8 cellular contexts compared by ENCODE assay signal in genomic region chr17:47694818-47695663, GRCh38. TPM values are rescaled to one million over a fixed set of nuclear protein-coding genes. Genes with fewer than 3 reads are reported as not detected.
DNase-seq lines count a peak whose midpoint lies in the region; ATAC-seq, FAIRE-seq and TF ChIP-seq lines count a peak whose summit lies in the region.

No MANE protein-coding gene starts in this region.

- H3K9me3 ChIP-seq in A673 (ENCODE audit: low read depth, low read length, poor library complexity, severe bottlenecking), result no peaks in the 10 kb centered on the region
- no peaks in the 10 kb centered on the region for H3K9me3 ChIP-seq in colonic mucosa

- H3K36me3 Mint-ChIP-seq in activated B cell treated with CpG ODN at 0.5 μM for 24 hours (ENCODE audit: low read depth), result no peaks in the 10 kb centered on the region

- DNase-seq in A673 (ENCODE audit: low spot score) (peak; percentile 51), HTR-8/SVneo (ENCODE audit: insufficient read length, low spot score) (peak; percentile 74), activated B cell treated with CpG ODN at 0.5 μM for 24 hours (peak; percentile 52), colonic mucosa (peak; percentile 41), lower leg skin (ENCODE audit: low spot score in 2 of 2) (peak; percentile 36 to 93), NCI-H187 treated with DMSO at 0.1 percent for 48 hours (lab: John Stamatoyannopoulos, UW) (no peak)
- DNase-seq in stimulated activated CD4-positive, alpha-beta T cell treated with anti-CD3 and anti-CD28 coated beads, TNF-alpha, amount 100 ng/mL, for 1 hour (ENCODE audit: low read depth in 3 of 3, low spot score in 1 of 3), result peak in 2 of 3 donors; percentile 7 to 52

- H3K4me3 ChIP-seq in A673 (ENCODE audit: low read depth, low read length, poor library complexity, severe bottlenecking), result peak overlapping the region; percentile 60
- peak overlapping the region; percentile 85 for H3K4me3 ChIP-seq in colonic mucosa
- H3K4me3 ChIP-seq in lower leg skin (ENCODE audit: low read depth, poor library complexity, severe bottlenecking), result peak overlapping the region; percentile 65

- H3K4me1 ChIP-seq in A673 (ENCODE audit: insufficient read depth, low read length, poor library complexity, severe bottlenecking) (peaks cover 6% of the 10 kb centered on the region), colonic mucosa (peaks cover 9% of the 10 kb centered on the region)

- no peaks in the 10 kb centered on the region for H3K27me3 Mint-ChIP-seq in activated B cell treated with CpG ODN at 0.5 μM for 24 hours

- no peaks in the 10 kb centered on the region for H3K27me3 ChIP-seq in A673 (replicated peaks; ENCODE audit: insufficient read depth, low read depth, low read length, poor library complexity)
- no peaks in the 10 kb centered on the region for H3K27me3 ChIP-seq in colonic mucosa

- peak overlapping the region; percentile 84 for H3K4me3 Mint-ChIP-seq in activated B cell treated with CpG ODN at 0.5 μM for 24 hours

- no TSS peak for BruUV-seq in A673 (replicated peaks; lab: Mats Ljungman, UMichigan)

- H3K27ac ChIP-seq in A673 (ENCODE audit: low read depth, low read length, poor library complexity, severe bottlenecking) (peak overlapping the region; percentile 63), colonic mucosa (peak overlapping the region; percentile 69)

- H3K4me1 Mint-ChIP-seq in activated B cell treated with CpG ODN at 0.5 μM for 24 hours, result peaks cover 40% of the 10 kb centered on the region

- TF ChIP-seq CTCF in A673 (conservative IDR thresholded peaks at IDR 0.05; ENCODE audit: low read depth, low read length) (no peak), activated B cell treated with CpG ODN at 0.5 μM for 24 hours (IDR thresholded peaks at IDR 0.05) (no peak), colonic mucosa (IDR thresholded peaks at IDR 0.05) (no peak), lower leg skin (IDR thresholded peaks at IDR 0.05) (no peak)

- POLR2A ChIA-PET in A673 (lab: Charles Lee; ENCODE audit: low non-redundant PET), result no interaction called here
- POLR2A ChIA-PET in activated B cell treated with CpG ODN at 0.5 μM for 24 hours (lab: Charles Lee), result interaction anchor here (0.5 to 2.3 kb wide), 7 partner anchors 9 to 1209 kb away, joined by 3 to 13 read pairs (median 6); partner anchors contain the start of gene TBX21

- CTCF ChIA-PET in A673 (lab: Charles Lee) (no interaction called here), activated B cell treated with CpG ODN at 0.5 μM for 24 hours (lab: Charles Lee) (interaction anchor here (1.0 to 4.8 kb wide), 4 partner anchors 9 to 38 kb away, joined by 3 to 19 read pairs (median 4); partner anchors contain the start of gene TBX21)

- intact Hi-C loops in A673 (cut with micrococcal nuclease; ENCODE audit: unreplicated experiment) (no loop called here), activated B cell treated with CpG ODN at 0.5 μM for 24 hours (cut with micrococcal nuclease) (loop anchor here (1.0 kb wide), 2 partner anchors 31 to 38 kb away; partner anchors contain the start of gene TBX21), colonic mucosa (cut with DNase I) (loop anchor here (10.0 kb wide), 1 partner anchor 110 kb away; no protein-coding TSS in a partner anchor), lower leg skin (cut with DNase I; ENCODE audit: low total_unique reads) (no loop called here)

- ATAC-seq in activated B cell treated with CpG ODN at 0.5 μM for 24 hours (ENCODE audit: low read depth), result peak; percentile 49
- no peak for ATAC-seq in HG03571 (IDR thresholded peaks at IDR 0.05; ENCODE audit: unreplicated experiment)

- peak overlapping the region; percentile 6 to 40 for H3K9ac ChIP-seq in colonic mucosa (ENCODE audit: low read depth in 2 of 2, low read length in 2 of 2)

- no peaks in the 10 kb centered on the region for H3K9me3 Mint-ChIP-seq in activated B cell treated with CpG ODN at 0.5 μM for 24 hours

- peak; percentile 96 for FAIRE-seq in HTR-8/SVneo (lab: Jason Lieb, UNC)

- no peak for TF ChIP-seq POLR2A in lower leg skin (IDR thresholded peaks at IDR 0.05)

- H3K27ac Mint-ChIP-seq in activated B cell treated with CpG ODN at 0.5 μM for 24 hours, result peak overlapping the region; percentile 69

- H3K36me3 ChIP-seq in A673 (ENCODE audit: insufficient read depth, low read length, poor library complexity, severe bottlenecking) (peaks cover 4% of the 10 kb centered on the region), colonic mucosa (no peaks in the 10 kb centered on the region)

- 3 to 6% methylated on average over 30 to 46 of the region's 60 CpGs for WGBS in lower leg skin, 2 donors

RNA-seq across cellular contexts. Expression of gene TBKBP1, which starts 1.1 kb away (rescaled TPM):
- 21.1 and 25.3 TPM in 2 replicates for total RNA-seq in A673 (2021)
- total RNA-seq in activated B cell treated with CpG ODN at 0.5 μM for 24 hours, result 3.6 and 4.1 TPM in 2 replicates
- 1 to 10 TPM; 1.3 to 2.9 TPM for total RNA-seq in colonic mucosa
- total RNA-seq in lower leg skin, result 10 to 100 TPM in 2 of 4 donors, 1 to 10 TPM in 2; 7.1 to 14.7 (median 9.3) TPM

RNA-seq across cellular contexts. Expression of gene TBX21, which starts 38.0 kb away (rescaled TPM):
- total RNA-seq in A673 (2021), result not detected in 2 replicates
- total RNA-seq in activated B cell treated with CpG ODN at 0.5 μM for 24 hours, result 3.6 and 3.8 TPM in 2 replicates
- total RNA-seq in colonic mucosa, result under 1 TPM; 0.40 to 0.49 TPM
- 1 to 10 TPM in 2 of 4 donors, under 1 TPM in 1, not detected in 1; 0.12 to 1.9 (median 1.2) TPM for total RNA-seq in lower leg skin

RNA-seq across cellular contexts. Expression of gene KPNB1, which starts 45.3 kb away (rescaled TPM):
- total RNA-seq in A673 (2021), result 429 and 452 TPM in 2 replicates
- total RNA-seq in activated B cell treated with CpG ODN at 0.5 μM for 24 hours, result 361 and 365 TPM in 2 replicates
- total RNA-seq in colonic mucosa, result 100 to 1,000 TPM; 247 to 356 TPM
- total RNA-seq in lower leg skin, result 100 to 1,000 TPM; 114 to 189 (median 124) TPM

Comparison
In these comparisons a context has a peak if more than half of its experiments do, and no peak if none do; other contexts are left out.
1. intact Hi-C loops: an anchor here in activated B cell treated with CpG ODN at 0.5 μM for 24 hours (1.0 kb wide) and colonic mucosa (10.0 kb wide); none called in A673 and lower leg skin.